In the genomic region with DNA sequence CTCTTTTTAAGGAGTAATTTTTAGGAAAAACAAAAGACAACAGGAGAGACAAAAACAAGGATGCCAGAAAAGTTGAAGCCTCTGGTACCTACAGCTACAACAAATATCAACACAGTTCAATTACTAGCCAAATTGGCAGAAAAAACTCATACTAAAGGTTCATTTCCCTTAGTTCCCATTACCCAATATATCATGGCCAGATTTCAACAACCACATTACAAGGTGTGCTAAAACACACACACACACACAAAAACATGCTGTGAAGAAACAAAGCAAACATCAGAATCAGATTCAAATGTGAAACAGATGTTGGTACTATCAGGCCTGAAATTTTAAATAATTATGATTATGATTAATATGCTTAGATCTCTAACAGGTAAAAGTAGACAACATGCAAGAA, we compare ENCODE assay signal across 20 cellular contexts.
"Had no signal": no experiment of that assay in that cellular context is flagged by ENCODE, and none has a peak within 500 bp of the region (broad histone marks: within the 10 kb centered on the region; RNA-seq: fewer than 3 reads in every experiment).

No MANE protein-coding gene starts in this region.

- H3K36me3 ChIP-seq: SJCRH30 had no signal

- H3K27ac Mint-ChIP-seq: IgD-negative memory B cell had no signal

- H3K4me3 Mint-ChIP-seq: IgD-negative memory B cell had no signal

- H3K36me3 Mint-ChIP-seq: IgD-negative memory B cell had no signal

- H3K4me2 ChIP-seq: KMS-11 had no signal

- H3K4me3 ChIP-seq: K562, SJCRH30 had no signal

- H3K4me1 Mint-ChIP-seq: IgD-negative memory B cell had no signal

- DNase-seq: Kasumi-1; MM.1S; NCI-H1092 treated with DMSO at 0.1 percent for 48 hours; NCI-H1436; NCI-H187; NCI-H2029; NCI-H2081 treated with DMSO at 0.1 percent for 48 hours; NCI-H2171; NCI-H226; NCI-H446 treated with DMSO at 0.1 percent for 48 hours; NCI-H510A treated with DMSO at 0.1 percent for 48 hours; NCI-H526; NCI-H748 treated with DMSO at 0.1 percent for 48 hours; NK-92 treated with Interleukin-12 subunit alpha and Interleukin-12 subunit beta, amount 100 ng/mL, for 24 hours; PC-3; SHP77 treated with DMSO at 0.1 percent for 48 hours; SJCRH30 had no signal

- H3K27me3 ChIP-seq: SJCRH30 had no signal

- H3K27ac ChIP-seq: KMS-11, SJCRH30 had no signal

- H3K27me3 Mint-ChIP-seq: IgD-negative memory B cell had no signal

- H3K9me3 ChIP-seq: SJCRH30 had no signal

- H3K9ac ChIP-seq: KMS-11 had no signal
